Comparison of ENCODE assay signal across 21 cellular contexts in the genomic region with DNA sequence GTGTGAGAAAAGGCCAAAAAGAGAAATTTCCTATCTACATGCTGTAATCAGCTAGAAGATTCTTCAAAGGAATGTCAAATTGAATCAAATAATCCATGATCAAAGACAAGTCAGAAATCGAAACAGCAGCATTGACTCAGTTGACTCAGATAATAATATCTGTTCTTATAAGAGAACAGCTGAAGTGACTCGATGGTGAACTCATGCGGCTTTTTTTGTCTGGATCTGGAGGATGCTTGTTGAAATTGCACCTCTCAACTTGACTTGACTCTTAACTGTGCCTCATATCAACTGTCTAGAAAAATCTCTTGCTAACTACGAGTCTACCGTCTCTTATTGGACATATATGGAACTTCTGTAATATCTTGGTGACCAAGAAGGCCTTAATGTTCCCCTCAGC.
A peak's percentile ranks its signal among the peaks of the same experiment; 100 is the strongest.
DNase-seq lines count a peak whose midpoint lies in the region; ATAC-seq and TF ChIP-seq lines count a peak whose summit lies in the region.
"Had no signal": no experiment of that assay in that cellular context is flagged by ENCODE, and none has a peak within 500 bp of the region (broad histone marks: within the 10 kb centered on the region; RNA-seq: fewer than 3 reads in every experiment).

No MANE protein-coding gene starts in this region.

- POLR2A ChIA-PET in WTC11 (lab: Charles Lee) (no interaction called here), PC-3 (lab: Charles Lee; ENCODE audit: unreplicated experiment) (no interaction called here)

- H3F3A ChIP-seq in GM23338 (replicated peaks; ENCODE audit: low read depth) (no peaks in the 10 kb centered on the region), PC-3 (ENCODE audit: low read length, unreplicated experiment) (no peaks in the 10 kb centered on the region)

- H3K4me1 ChIP-seq in GM23338 (ENCODE audit: insufficient read depth) (peaks cover 59% of the 10 kb centered on the region), PC-3 (ENCODE audit: insufficient read depth, low read length) (no peaks in the 10 kb centered on the region)
- H3K4me1 ChIP-seq: BLaER1 had no signal

- no peak for DNase-seq in GM23338 (ENCODE audit: low spot score)
- no peak for DNase-seq in WTC11 (ENCODE audit: low spot score)
- peak; percentile 69 for DNase-seq in myocyte (ENCODE audit: low read depth)
- DNase-seq in putamen (ENCODE audit: low spot score), result peak; percentile 64
- DNase-seq in PC-3, result no peak
- no peak for DNase-seq in NCI-H2171 (lab: John Stamatoyannopoulos, UW)
- DNase-seq in activated CD4-positive, CD25-positive, alpha-beta regulatory T cell treated with anti-CD3 and anti-CD28 coated beads, Interleukin-2, amount 50 U/mL, for 72 hours, result no peak
- DNase-seq in CD14-positive monocyte (ENCODE audit: low spot score), result no peak
- DNase-seq: CD4-positive, alpha-beta T cell; CD8-positive, alpha-beta memory T cell; DMS 273 treated with DMSO at 0.1 percent for 48 hours; DMS53; DMS79 treated with DMSO at 0.1 percent for 48 hours; GF-D8; GOT3; H7; HCEC 1CT had no signal

- no peaks in the 10 kb centered on the region for H3K9me3 ChIP-seq in PC-3 (ENCODE audit: low read length)
- H3K9me3 ChIP-seq: BLaER1 had no signal

- H3K36me3 ChIP-seq in GM23338 (ENCODE audit: insufficient read depth) (no peaks in the 10 kb centered on the region), PC-3 (ENCODE audit: low read depth, low read length) (no peaks in the 10 kb centered on the region)
- H3K36me3 ChIP-seq: BLaER1 had no signal

- intact Hi-C loops in PC-3 (cut with micrococcal nuclease) (no loop called here), CD14-positive monocyte (cut with micrococcal nuclease) (no loop called here)

- H4K20me1 ChIP-seq in GM23338 (replicated peaks; ENCODE audit: insufficient read depth), result no peaks in the 10 kb centered on the region
- no peaks in the 10 kb centered on the region for H4K20me1 ChIP-seq in PC-3 (ENCODE audit: low read length)
- H4K20me1 ChIP-seq: BLaER1 had no signal

- peaks cover 71% of the 10 kb centered on the region for H3K4me1 Mint-ChIP-seq in GM23338
- peaks cover 79% of the 10 kb centered on the region for H3K4me1 Mint-ChIP-seq in WTC11
- H3K4me1 Mint-ChIP-seq in CD14-positive monocyte, result no peaks in the 10 kb centered on the region
- H3K4me1 Mint-ChIP-seq: B cell; CD8-positive, alpha-beta memory T cell had no signal

- H3K36me3 Mint-ChIP-seq in GM23338 (ENCODE audit: low read depth) (no peaks in the 10 kb centered on the region), WTC11 (no peaks in the 10 kb centered on the region), CD14-positive monocyte (no peaks in the 10 kb centered on the region)
- H3K36me3 Mint-ChIP-seq: CD8-positive, alpha-beta memory T cell had no signal

- no peak overlapping the region for H3K27ac ChIP-seq in GM23338 (ENCODE audit: low read depth)
- H3K27ac ChIP-seq in PC-3 (ENCODE audit: low read length), result no peak overlapping the region
- H3K27ac ChIP-seq: 22Rv1, BLaER1, C4-2B had no signal

- no peaks in the 10 kb centered on the region for H3K9me2 ChIP-seq in GM23338 (ENCODE audit: insufficient read depth)
- no peaks in the 10 kb centered on the region for H3K9me2 ChIP-seq in PC-3 (replicated peaks; ENCODE audit: low read length)

- H3K27me3 ChIP-seq in GM23338 (ENCODE audit: insufficient read depth), result 0 out of 2 replicates have a peak, but pooled peaks cover 9% of the 10 kb centered on the region
- H3K27me3 ChIP-seq in PC-3 (ENCODE audit: low read length), result peaks cover 64% of the 10 kb centered on the region
- H3K27me3 ChIP-seq: BLaER1 had no signal

- no peak for TF ChIP-seq CTCF in GM23338 (conservative IDR thresholded peaks at IDR 0.05; ENCODE audit: low read depth in 2 of 2)
- no peak for TF ChIP-seq CTCF in WTC11 (IDR thresholded peaks at IDR 0.05)
- TF ChIP-seq CTCF in PC-3 (conservative IDR thresholded peaks at IDR 0.05; ENCODE audit: low read depth, low read length), result no peak
- no peak for TF ChIP-seq CTCF in CD14-positive monocyte (IDR thresholded peaks at IDR 0.05)

- H3K27ac Mint-ChIP-seq in GM23338 (no peak overlapping the region), WTC11 (no peak overlapping the region), CD14-positive monocyte (no peak overlapping the region)
- H3K27ac Mint-ChIP-seq: B cell; CD4-positive, alpha-beta T cell; CD8-positive, alpha-beta memory T cell had no signal

- H3K79me2 ChIP-seq in GM23338 (replicated peaks; ENCODE audit: insufficient read depth) (no peaks in the 10 kb centered on the region), PC-3 (ENCODE audit: low read length) (no peaks in the 10 kb centered on the region)

- CTCF ChIA-PET in WTC11 (lab: Charles Lee), result no interaction called here
- CTCF ChIA-PET in PC-3 (lab: Charles Lee), result no interaction called here

- BruUV-seq in PC-3 (replicated peaks; lab: Mats Ljungman, UMichigan), result no TSS peak

- H3K27me3 Mint-ChIP-seq in GM23338 (ENCODE audit: insufficient read depth, low read depth, poor library complexity) (peaks cover 2% of the 10 kb centered on the region), WTC11 (ENCODE audit: low read depth) (peaks cover 34% of the 10 kb centered on the region), CD14-positive monocyte (ENCODE audit: low read depth in 3 of 3) (peaks cover 0 to 1% (median 1%) of the 10 kb centered on the region in 3 donors)
- H3K27me3 Mint-ChIP-seq: B cell had no signal

- peak overlapping the region; percentile 56 for H3K4me2 ChIP-seq in GM23338
- no peak overlapping the region for H3K4me2 ChIP-seq in PC-3 (ENCODE audit: low read length)
- H3K4me2 ChIP-seq: BLaER1 had no signal

- H3K4me3 ChIP-seq in GM23338 (0 out of 2 replicates have a peak overlapping the region, but pooled peaks have one; percentile 5), PC-3 (ENCODE audit: low read length) (no peak overlapping the region)
- H3K4me3 ChIP-seq: BLaER1 had no signal

- H2AFZ ChIP-seq in GM23338 (no peak overlapping the region), PC-3 (ENCODE audit: low read length) (no peak overlapping the region)

- ATAC-seq in GM23338 (no peak), WTC11 (no peak), PC-3 (no peak)

- H3K4me3 Mint-ChIP-seq in GM23338 (no peak overlapping the region), WTC11 (peak overlapping the region; percentile 18; the same call in 1 of the 2 replicates), CD14-positive monocyte (no peak overlapping the region)
- H3K4me3 Mint-ChIP-seq: B cell; CD4-positive, alpha-beta T cell; CD8-positive, alpha-beta memory T cell had no signal

- H3K9me3 Mint-ChIP-seq in GM23338 (no peaks in the 10 kb centered on the region), WTC11 (no peaks in the 10 kb centered on the region), CD14-positive monocyte (peaks cover 0 to 14% (median 5%) of the 10 kb centered on the region in 7 donors)
- H3K9me3 Mint-ChIP-seq: CD4-positive, alpha-beta T cell had no signal

- no peak overlapping the region for H3K9ac ChIP-seq in PC-3 (ENCODE audit: low read length)
- H3K9ac ChIP-seq: BLaER1 had no signal

TF ChIP-seq in GM23338, 12 proteins besides CTCF, POLR2A, EP300 and RAD21 (continues in another document):
- no peak for TF ChIP-seq NANOG (IDR thresholded peaks at IDR 0.05; ENCODE audit: borderline replicate concordance)
- no peak for TF ChIP-seq EZH2phosphoT487 (IDR thresholded peaks at IDR 0.05; ENCODE audit: unreplicated experiment)
- no peak for TF ChIP-seq ZNF114 (CRISPR knock-in tag; IDR thresholded peaks at IDR 0.05)
- TF ChIP-seq ETS1 (IDR thresholded peaks at IDR 0.05), result no peak

TF ChIP-seq in WTC11, 78 proteins besides CTCF, POLR2A, EP300 and RAD21 (continues in another document):
- TF ChIP-seq ARID4B (CRISPR knock-in tag; IDR thresholded peaks at IDR 0.05; ENCODE audit: borderline replicate concordance) (no peak), ZNF263 (CRISPR knock-in tag; IDR thresholded peaks at IDR 0.05; ENCODE audit: low read depth) (no peak), OVOL2 (CRISPR knock-in tag; IDR thresholded peaks at IDR 0.05; ENCODE audit: borderline replicate concordance) (no peak), PRRX2 (CRISPR knock-in tag; IDR thresholded peaks at IDR 0.05) (no peak), ATF2 (CRISPR knock-in tag; IDR thresholded peaks at IDR 0.05; ENCODE audit: borderline replicate concordance, low read depth) (no peak)

Comparison
In these comparisons a context has a peak if more than half of its experiments do, and no peak if none do; other contexts are left out.
1. DNase-seq: peak in myocyte (single experiment) and putamen (single experiment); none in GM23338 (single experiment), WTC11 (single experiment), PC-3 (single experiment), NCI-H2171 (single experiment), activated CD4-positive, CD25-positive, alpha-beta regulatory T cell treated with anti-CD3 and anti-CD28 coated beads, Interleukin-2, amount 50 U/mL, for 72 hours (single experiment) and CD14-positive monocyte (single experiment).